Comparison of ENCODE assay signal across 1 cellular context in genomic region chr5:145946112-145946861, GRCh38.
TF ChIP-seq lines count a peak whose summit lies in the region.

No MANE protein-coding gene starts in this region.

TF ChIP-seq in HEK293, 187 proteins besides CTCF, POLR2A, EP300 and RAD21 (continued from another document and continues in another):
- peak; percentile 91; the same call in 1 of the 2 replicates for TF ChIP-seq TSHZ1 (tag by site-specific recombination; IDR thresholded peaks at IDR 0.05; ENCODE audit: borderline replicate concordance)
- no peak for TF ChIP-seq ZNF155 (tag by site-specific recombination; IDR thresholded peaks at IDR 0.05)
- TF ChIP-seq KLF17 (tag by site-specific recombination; IDR thresholded peaks at IDR 0.05) = peak; percentile 47
- peak; percentile 55; the same call in 1 of the 2 replicates for TF ChIP-seq ZIC2 (tag by site-specific recombination; IDR thresholded peaks at IDR 0.05)
- no peak for TF ChIP-seq ZFHX2 (tag by site-specific recombination; conservative IDR thresholded peaks at IDR 0.05)
- no peak for TF ChIP-seq GLIS1 (tag by site-specific recombination; IDR thresholded peaks at IDR 0.05)
- peak; percentile 46; the same call in 1 of the 2 replicates for TF ChIP-seq TRIM28 (IDR thresholded peaks at IDR 0.05; ENCODE audit: borderline replicate concordance, low read length)
- TF ChIP-seq ZNF302 (tag by site-specific recombination; IDR thresholded peaks at IDR 0.05; ENCODE audit: low read depth) = no peak
- TF ChIP-seq SP3 (tag by site-specific recombination; IDR thresholded peaks at IDR 0.05) = peak; percentile 58
- TF ChIP-seq ATF2 (tag by site-specific recombination; IDR thresholded peaks at IDR 0.05; ENCODE audit: low read depth) = peak; percentile 74
- no peak for TF ChIP-seq ZNF701 (tag by site-specific recombination; IDR thresholded peaks at IDR 0.05)
- no peak for TF ChIP-seq ZNF391 (tag by site-specific recombination; IDR thresholded peaks at IDR 0.05; ENCODE audit: borderline replicate concordance, low read depth)
- TF ChIP-seq ZNF169 (tag by site-specific recombination; IDR thresholded peaks at IDR 0.05) = no peak
- TF ChIP-seq, protein P1, sequence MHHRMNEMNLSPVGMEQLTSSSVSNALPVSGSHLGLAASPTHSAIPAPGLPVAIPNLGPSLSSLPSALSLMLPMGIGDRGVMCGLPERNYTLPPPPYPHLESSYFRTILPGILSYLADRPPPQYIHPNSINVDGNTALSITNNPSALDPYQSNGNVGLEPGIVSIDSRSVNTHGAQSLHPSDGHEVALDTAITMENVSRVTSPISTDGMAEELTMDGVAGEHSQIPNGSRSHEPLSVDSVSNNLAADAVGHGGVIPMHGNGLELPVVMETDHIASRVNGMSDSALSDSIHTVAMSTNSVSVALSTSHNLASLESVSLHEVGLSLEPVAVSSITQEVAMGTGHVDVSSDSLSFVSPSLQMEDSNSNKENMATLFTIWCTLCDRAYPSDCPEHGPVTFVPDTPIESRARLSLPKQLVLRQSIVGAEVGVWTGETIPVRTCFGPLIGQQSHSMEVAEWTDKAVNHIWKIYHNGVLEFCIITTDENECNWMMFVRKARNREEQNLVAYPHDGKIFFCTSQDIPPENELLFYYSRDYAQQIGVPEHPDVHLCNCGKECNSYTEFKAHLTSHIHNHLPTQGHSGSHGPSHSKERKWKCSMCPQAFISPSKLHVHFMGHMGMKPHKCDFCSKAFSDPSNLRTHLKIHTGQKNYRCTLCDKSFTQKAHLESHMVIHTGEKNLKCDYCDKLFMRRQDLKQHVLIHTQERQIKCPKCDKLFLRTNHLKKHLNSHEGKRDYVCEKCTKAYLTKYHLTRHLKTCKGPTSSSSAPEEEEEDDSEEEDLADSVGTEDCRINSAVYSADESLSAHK (tag by site-specific recombination; IDR thresholded peaks at IDR 0.05) = no peak; the same call in 1 of the 2 replicates
- no peak for TF ChIP-seq ZBTB7A (tag by site-specific recombination; IDR thresholded peaks at IDR 0.05; ENCODE audit: low read depth)
- TF ChIP-seq MEIS1 (CRISPR knock-in tag; IDR thresholded peaks at IDR 0.05; ENCODE audit: borderline replicate concordance) = peak; percentile 78
- TF ChIP-seq ZFP69B (tag by site-specific recombination; IDR thresholded peaks at IDR 0.05) = peak; percentile 66; the same call in 1 of the 2 replicates
- no peak for TF ChIP-seq ZNF670 (tag by site-specific recombination; IDR thresholded peaks at IDR 0.05; ENCODE audit: low read depth)
- TF ChIP-seq ZNF202 (tag by site-specific recombination; IDR thresholded peaks at IDR 0.05; ENCODE audit: borderline replicate concordance) = no peak
- no peak for TF ChIP-seq ZSCAN18 (tag by site-specific recombination; IDR thresholded peaks at IDR 0.05)
- TF ChIP-seq ZNF404 (tag by site-specific recombination; IDR thresholded peaks at IDR 0.05) = no peak
- peak; percentile 56 for TF ChIP-seq ZBTB48 (tag by site-specific recombination; IDR thresholded peaks at IDR 0.05)
- no peak for TF ChIP-seq ZNF426 (tag by site-specific recombination; IDR thresholded peaks at IDR 0.05)
- TF ChIP-seq BCL6B (tag by site-specific recombination; IDR thresholded peaks at IDR 0.05) = no peak
- no peak for TF ChIP-seq ZNF664 (tag by site-specific recombination; IDR thresholded peaks at IDR 0.05)
- no peak for TF ChIP-seq ZNF433 (tag by site-specific recombination; IDR thresholded peaks at IDR 0.05; ENCODE audit: low read depth)
- no peak for TF ChIP-seq ZNF280C (tag by site-specific recombination; IDR thresholded peaks at IDR 0.05)
- no peak; the same call in 1 of the 2 replicates for TF ChIP-seq ZBTB6 (tag by site-specific recombination; IDR thresholded peaks at IDR 0.05)
- no peak for TF ChIP-seq HOXD13 (CRISPR knock-in tag; IDR thresholded peaks at IDR 0.05; ENCODE audit: borderline replicate concordance)
- no peak for TF ChIP-seq GLIS2 (tag by site-specific recombination; IDR thresholded peaks at IDR 0.05)
- no peak for TF ChIP-seq KLF1 (tag by site-specific recombination; IDR thresholded peaks at IDR 0.05)
- TF ChIP-seq MYNN (tag by site-specific recombination; IDR thresholded peaks at IDR 0.05; ENCODE audit: borderline replicate concordance) = no peak
- no peak for TF ChIP-seq ZNF214 (tag by site-specific recombination; IDR thresholded peaks at IDR 0.05; ENCODE audit: borderline replicate concordance)
- TF ChIP-seq WT1 (tag by site-specific recombination; IDR thresholded peaks at IDR 0.05) = no peak; the same call in 1 of the 2 replicates
- TF ChIP-seq ZNF223 (tag by site-specific recombination; IDR thresholded peaks at IDR 0.05) = no peak
- no peak for TF ChIP-seq ZNF174 (tag by site-specific recombination; IDR thresholded peaks at IDR 0.05)
- TF ChIP-seq OSR2 (tag by site-specific recombination; IDR thresholded peaks at IDR 0.05) = peak; percentile 90
- TF ChIP-seq ZNF830 (tag by site-specific recombination; IDR thresholded peaks at IDR 0.05; ENCODE audit: low read depth) = no peak
- TF ChIP-seq ZNF114 (tag by site-specific recombination; IDR thresholded peaks at IDR 0.05) = no peak
- no peak for TF ChIP-seq ZNF274 (IDR thresholded peaks at IDR 0.05; ENCODE audit: low read length)
- no peak for TF ChIP-seq ZNF274 (tag by site-specific recombination; IDR thresholded peaks at IDR 0.05; ENCODE audit: borderline replicate concordance)
- TF ChIP-seq SCRT1 (tag by site-specific recombination; IDR thresholded peaks at IDR 0.05; ENCODE audit: borderline replicate concordance) = no peak
- TF ChIP-seq, protein P2, sequence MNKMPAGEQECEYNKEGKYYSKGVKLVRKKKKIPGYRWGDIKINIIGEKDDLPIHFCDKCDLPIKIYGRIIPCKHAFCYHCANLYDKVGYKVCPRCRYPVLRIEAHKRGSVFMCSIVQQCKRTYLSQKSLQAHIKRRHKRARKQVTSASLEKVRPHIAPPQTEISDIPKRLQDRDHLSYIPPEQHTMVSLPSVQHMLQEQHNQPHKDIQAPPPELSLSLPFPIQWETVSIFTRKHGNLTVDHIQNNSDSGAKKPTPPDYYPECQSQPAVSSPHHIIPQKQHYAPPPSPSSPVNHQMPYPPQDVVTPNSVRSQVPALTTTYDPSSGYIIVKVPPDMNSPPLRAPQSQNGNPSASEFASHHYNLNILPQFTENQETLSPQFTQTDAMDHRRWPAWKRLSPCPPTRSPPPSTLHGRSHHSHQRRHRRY (tag by site-specific recombination; IDR thresholded peaks at IDR 0.05) = no peak
- TF ChIP-seq GLI2 (tag by site-specific recombination; IDR thresholded peaks at IDR 0.05; ENCODE audit: borderline replicate concordance, low read depth) = peak; percentile 75
- no peak for TF ChIP-seq ZNF292 (tag by site-specific recombination; IDR thresholded peaks at IDR 0.05; ENCODE audit: borderline replicate concordance, low read depth)
- TF ChIP-seq ZNF596 (tag by site-specific recombination; IDR thresholded peaks at IDR 0.05) = no peak
- TF ChIP-seq SP2 (tag by site-specific recombination; IDR thresholded peaks at IDR 0.05) = no peak
- peak; percentile 85 for TF ChIP-seq ZSCAN23 (tag by site-specific recombination; IDR thresholded peaks at IDR 0.05)
- no peak for TF ChIP-seq ZNF785 (tag by site-specific recombination; IDR thresholded peaks at IDR 0.05)
